Comparison of ENCODE assay signal across 9 cellular contexts in the genomic region with DNA sequence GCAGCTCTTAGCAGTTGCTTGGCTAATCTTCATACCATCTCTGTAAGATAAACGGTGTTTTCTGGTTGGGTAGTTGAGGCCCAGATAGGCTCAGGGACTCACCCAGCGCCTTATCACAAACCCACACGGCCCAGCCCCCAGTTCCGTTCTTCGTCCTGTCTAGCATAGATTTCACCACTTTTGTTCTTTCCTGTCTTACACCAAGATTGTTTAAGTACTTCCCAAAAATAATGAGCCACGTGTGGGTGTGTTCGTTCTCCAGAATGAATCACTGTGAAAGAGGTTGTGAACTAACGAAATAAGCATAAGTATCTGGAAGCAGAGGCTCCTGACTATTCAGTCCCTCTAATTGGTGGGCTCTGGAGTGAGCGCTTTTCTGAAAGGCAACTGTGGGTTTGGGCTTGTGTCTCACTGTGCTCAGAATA. TPM values are rescaled to one million over a fixed set of nuclear protein-coding genes. Genes with fewer than 3 reads are reported as not detected.
DNase-seq lines count a peak whose midpoint lies in the region; ATAC-seq, FAIRE-seq and TF ChIP-seq lines count a peak whose summit lies in the region.
"Had no signal": no experiment of that assay in that cellular context is flagged by ENCODE, and none has a peak within 500 bp of the region (broad histone marks: within the 10 kb centered on the region; RNA-seq: fewer than 3 reads in every experiment).

No MANE protein-coding gene starts in this region.

- H3K9ac ChIP-seq in adipocyte (ENCODE audit: low read length) (peak overlapping the region; percentile 84), kidney (ENCODE audit: low read length in 2 of 2) (peak overlapping the region in 1 of 2 donors; percentile 49)

- peaks cover 20% of the 10 kb centered on the region for H3K36me3 Mint-ChIP-seq in activated naive CD4-positive, alpha-beta T cell treated with anti-CD3 and anti-CD28 coated beads for 36 hours (ENCODE audit: low read depth)

- H3K36me3 ChIP-seq in adipocyte (ENCODE audit: control insufficient read depth, insufficient read depth, low read length, severe bottlenecking) (peaks cover 21% of the 10 kb centered on the region), kidney (ENCODE audit: control insufficient read depth in 1 of 2, insufficient read depth in 2 of 2, low read length in 2 of 2) (peaks cover 2 to 6% of the 10 kb centered on the region in 2 donors)

- H3K27ac ChIP-seq in kidney (ENCODE audit: low read depth in 2 of 2, low read length in 2 of 2) = peak overlapping the region; percentile 78 to 82
- H3K27ac ChIP-seq: SJSA1 had no signal

- peak overlapping the region; percentile 13 for H3K4me3 Mint-ChIP-seq in activated naive CD4-positive, alpha-beta T cell treated with anti-CD3 and anti-CD28 coated beads for 36 hours

- H3K4me1 ChIP-seq in adipocyte (ENCODE audit: control insufficient read depth, insufficient read depth, low read length) = peaks cover 61% of the 10 kb centered on the region
- peaks cover 56 to 76% of the 10 kb centered on the region in 2 donors for H3K4me1 ChIP-seq in kidney (ENCODE audit: control insufficient read depth in 1 of 2, insufficient read depth in 1 of 2, low read depth in 1 of 2, low read length in 2 of 2)

- no peak for ATAC-seq in GM21825 (IDR thresholded peaks at IDR 0.05; ENCODE audit: unreplicated experiment)
- ATAC-seq in HG03139 (IDR thresholded peaks at IDR 0.05; ENCODE audit: unreplicated experiment) = no peak

- FAIRE-seq in kidney (lab: Jason Lieb, UNC) = no peak

- H3K27me3 Mint-ChIP-seq in activated naive CD4-positive, alpha-beta T cell treated with anti-CD3 and anti-CD28 coated beads for 36 hours (ENCODE audit: low read depth) = no peaks in the 10 kb centered on the region

- H3K4me1 Mint-ChIP-seq in activated naive CD4-positive, alpha-beta T cell treated with anti-CD3 and anti-CD28 coated beads for 36 hours (ENCODE audit: low read depth) = peaks cover 70% of the 10 kb centered on the region

- peak overlapping the region; percentile 75 for H3K4me3 ChIP-seq in adipocyte (ENCODE audit: low read length)
- H3K4me3 ChIP-seq in kidney (ENCODE audit: low read length in 2 of 2) = peak overlapping the region in 1 of 2 donors; percentile 40
- H3K4me3 ChIP-seq: SJSA1 had no signal

- no peak for TF ChIP-seq CTCF in kidney (IDR thresholded peaks at IDR 0.05; ENCODE audit: borderline replicate concordance, extremely low read depth, insufficient read depth)

- DNase-seq in activated naive CD4-positive, alpha-beta T cell treated with anti-CD3 and anti-CD28 coated beads for 36 hours = peak; percentile 87
- DNase-seq in activated naive CD4-positive, alpha-beta T cell treated with anti-CD3 and anti-CD28 coated beads, Interleukin-2, amount 50 U/mL, for 16 hours = no peak
- DNase-seq in adipocyte (ENCODE audit: low read depth) (peak; percentile 53), kidney (no peak), H4 (ENCODE audit: low spot score) (no peak)
- DNase-seq in stimulated activated CD4-positive, alpha-beta T cell treated with anti-CD3 and anti-CD28 coated beads, Interleukin-4, amount 100 ng/mL, for 48 hours (ENCODE audit: low read depth in 2 of 2) = peak; percentile 34 to 53

- H3K27me3 ChIP-seq in adipocyte (replicated peaks; ENCODE audit: control insufficient read depth, insufficient read depth, low read length) = no peaks in the 10 kb centered on the region
- H3K27me3 ChIP-seq: SJSA1 had no signal

- intact Hi-C loops in activated naive CD4-positive, alpha-beta T cell treated with anti-CD3 and anti-CD28 coated beads for 36 hours (cut with micrococcal nuclease) = loop anchor here (5.0 to 10.0 kb wide), 2 partner anchors 252 to 946 kb away; a partner anchor contains a TSS
- intact Hi-C loops in kidney (cut with DNase I) = no loop called here

- H3K9me3 ChIP-seq in adipocyte (ENCODE audit: control insufficient read depth, low read length) (no peaks in the 10 kb centered on the region), kidney (ENCODE audit: control insufficient read depth in 1 of 2, low read length in 2 of 2) (no peaks in the 10 kb centered on the region)
- H3K9me3 ChIP-seq: SJSA1 had no signal

- CTCF ChIA-PET in activated naive CD4-positive, alpha-beta T cell treated with anti-CD3 and anti-CD28 coated beads for 36 hours (lab: Charles Lee) = interaction anchor here (0.8 to 2.6 kb wide), 4 partner anchors 8 to 52 kb away, joined by 3 to 8 read pairs (median 5); no protein-coding TSS in a partner anchor

- no peak overlapping the region for H3K27ac Mint-ChIP-seq in activated naive CD4-positive, alpha-beta T cell treated with anti-CD3 and anti-CD28 coated beads for 36 hours

- H3K9me3 Mint-ChIP-seq in activated naive CD4-positive, alpha-beta T cell treated with anti-CD3 and anti-CD28 coated beads for 36 hours = no peaks in the 10 kb centered on the region

RNA-seq across cellular contexts. Expression of a gene that starts 21.4 kb away (rescaled TPM):
- total RNA-seq in activated naive CD4-positive, alpha-beta T cell treated with anti-CD3 and anti-CD28 coated beads for 36 hours = 1 to 10 TPM; 8.7 to 9.1 TPM
- 95.5 TPM for total RNA-seq in kidney
- 30.6 TPM for polyA plus RNA-seq in kidney (ENCODE audit: insufficient read depth, low read depth, low replicate concordance)
- 3.8 and 6.1 TPM in 2 replicates for total RNA-seq in H4 (2014; rRNA removed; shearing (Covaris generic))

RNA-seq across cellular contexts. Expression of a gene that starts 33.9 kb away (rescaled TPM):
- 10 to 100 TPM; 14.7 to 14.8 TPM for total RNA-seq in activated naive CD4-positive, alpha-beta T cell treated with anti-CD3 and anti-CD28 coated beads for 36 hours
- total RNA-seq in kidney = 52.3 TPM
- 22.3 TPM for polyA plus RNA-seq in kidney (ENCODE audit: insufficient read depth, low read depth, low replicate concordance)
- 0.35 and 1.8 TPM in 2 replicates for total RNA-seq in H4 (2014; rRNA removed; shearing (Covaris generic))

Comparison
In these comparisons a context has a peak if more than half of its experiments do, and no peak if none do; other contexts are left out.
1. DNase-seq: peak in activated naive CD4-positive, alpha-beta T cell treated with anti-CD3 and anti-CD28 coated beads for 36 hours (single experiment), adipocyte (single experiment) and stimulated activated CD4-positive, alpha-beta T cell treated with anti-CD3 and anti-CD28 coated beads, Interleukin-4, amount 100 ng/mL, for 48 hours (2 of 2); none in activated naive CD4-positive, alpha-beta T cell treated with anti-CD3 and anti-CD28 coated beads, Interleukin-2, amount 50 U/mL, for 16 hours (single experiment), kidney (single experiment) and H4 (single experiment).